Comparison of ENCODE assay signal across 21 cellular contexts in genomic region chrX:124401696-124402095, GRCh38. TPM values are rescaled to one million over a fixed set of nuclear protein-coding genes. Genes with fewer than 3 reads are reported as not detected.
DNase-seq lines count a peak whose midpoint lies in the region; ATAC-seq and TF ChIP-seq lines count a peak whose summit lies in the region.
"Had no signal": no experiment of that assay in that cellular context is flagged by ENCODE, and none has a peak within 500 bp of the region (broad histone marks: within the 10 kb centered on the region; RNA-seq: fewer than 3 reads in every experiment).

No MANE protein-coding gene starts in this region.

- H3K4me1 Mint-ChIP-seq in Calu3 (ENCODE audit: low read depth, unreplicated experiment), result peaks cover 17% of the 10 kb centered on the region

- DNase-seq in DMS153 (lab: John Stamatoyannopoulos, UW) (peak; percentile 68), DMS153 treated with DMSO at 0.1 percent for 48 hours (lab: John Stamatoyannopoulos, UW; ENCODE audit: unreplicated experiment) (no peak), Calu3 (peak; percentile 19), NCI-H774 (lab: John Stamatoyannopoulos, UW) (peak; percentile 5), cerebellar cortex (ENCODE audit: low spot score) (peak; percentile 6), C1 segment of cervical spinal cord (lab: John Stamatoyannopoulos, UW) (no peak)
- DNase-seq: ACHN; CD4-positive, alpha-beta memory T cell; DMS53; GDM1; GOT3; HCEC 1CT; NCI-H1417; NCI-H1694 treated with DMSO at 0.1 percent for 48 hours; NCI-H226; NCI-H510A treated with DMSO at 0.1 percent for 48 hours; NCI-H82; PC-9; SHP77 treated with DMSO at 0.1 percent for 48 hours had no signal

- H3K36me3 Mint-ChIP-seq in Calu3 (ENCODE audit: insufficient read depth, unreplicated experiment), result no peaks in the 10 kb centered on the region
- H3K36me3 Mint-ChIP-seq: CD4-positive, alpha-beta memory T cell had no signal

- no peak for ATAC-seq in HG03442 (IDR thresholded peaks at IDR 0.05; ENCODE audit: unreplicated experiment)
- no peak for ATAC-seq in GM21576 (IDR thresholded peaks at IDR 0.05; ENCODE audit: unreplicated experiment)

- no TSS peak for BruUV-seq in Calu3 (replicated peaks; lab: Mats Ljungman, UMichigan)

- TF ChIP-seq CTCF in Calu3 (IDR thresholded peaks at IDR 0.05; ENCODE audit: unreplicated experiment), result no peak

- intact Hi-C loops in Calu3 (cut with micrococcal nuclease; ENCODE audit: unreplicated experiment), result loop anchor here (10.0 kb wide), 1 partner anchor 313 kb away; no protein-coding TSS in a partner anchor

- no peak overlapping the region for H3K4me3 Mint-ChIP-seq in Calu3 (ENCODE audit: low read depth, unreplicated experiment)
- H3K4me3 Mint-ChIP-seq: CD4-positive, alpha-beta memory T cell had no signal

- H3K27ac Mint-ChIP-seq in Calu3 (ENCODE audit: unreplicated experiment), result no peak overlapping the region
- H3K27ac Mint-ChIP-seq: CD4-positive, alpha-beta memory T cell had no signal

- H3K9me3 Mint-ChIP-seq in Calu3 (ENCODE audit: low read depth, unreplicated experiment), result no peaks in the 10 kb centered on the region
- H3K9me3 Mint-ChIP-seq: CD4-positive, alpha-beta memory T cell had no signal

- no peaks in the 10 kb centered on the region for H3K27me3 Mint-ChIP-seq in Calu3 (ENCODE audit: unreplicated experiment)
- H3K27me3 Mint-ChIP-seq: CD4-positive, alpha-beta memory T cell had no signal

- CTCF ChIA-PET in Calu3 (lab: Charles Lee), result no interaction called here

RNA-seq across cellular contexts. Expression of gene SH2D1A, which starts 55.3 kb away (rescaled TPM):
- not detected in 2 replicates for total RNA-seq in Calu3 (2022)
- total RNA-seq: PC-9 had no signal

Comparison
In these comparisons a context has a peak if more than half of its experiments do, and no peak if none do; other contexts are left out.
1. DNase-seq: peak in DMS153 (single experiment), Calu3 (single experiment), NCI-H774 (single experiment) and cerebellar cortex (single experiment); none in DMS153 treated with DMSO at 0.1 percent for 48 hours (single experiment) and C1 segment of cervical spinal cord (0 of 14).